2 cellular contexts compared by ENCODE assay signal in the genomic region with DNA sequence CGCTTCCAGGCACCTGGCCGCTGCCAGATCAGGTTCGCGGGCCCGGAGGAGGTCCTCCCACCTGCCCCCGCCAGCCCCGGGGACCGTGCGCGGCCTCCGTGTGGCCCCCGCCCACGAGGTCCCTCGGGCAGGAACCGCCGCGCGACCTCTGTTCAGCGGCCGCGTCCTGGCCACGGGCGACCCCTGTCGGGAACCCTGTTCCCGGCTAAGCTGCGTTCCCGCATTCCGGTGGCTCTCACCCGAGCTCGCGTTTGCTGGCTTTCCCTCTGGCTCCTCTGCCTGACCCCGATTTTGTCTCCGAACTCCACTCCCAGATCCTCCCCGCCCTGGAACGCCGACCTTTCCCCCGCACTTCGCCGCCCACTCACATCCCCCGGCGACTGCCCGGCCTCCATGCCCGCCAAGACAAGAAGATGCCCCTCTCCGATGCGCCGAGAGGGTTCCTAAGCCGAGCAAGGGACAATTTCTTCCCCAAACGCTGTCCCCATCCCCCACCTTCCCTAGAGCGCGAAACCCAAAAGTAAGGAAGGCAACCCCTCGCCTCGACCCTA.
TF ChIP-seq lines count a peak whose summit lies in the region.

No MANE protein-coding gene starts in this region.

TF ChIP-seq in HEK293, 187 proteins besides CTCF, POLR2A, EP300 and RAD21 (continued from another document and continues in another):
- TF ChIP-seq ZNF585B (tag by site-specific recombination; IDR thresholded peaks at IDR 0.05): no peak
- TF ChIP-seq ZNF302 (tag by site-specific recombination; IDR thresholded peaks at IDR 0.05; ENCODE audit: low read depth): no peak
- no peak for TF ChIP-seq ZNF777 (tag by site-specific recombination; IDR thresholded peaks at IDR 0.05; ENCODE audit: borderline replicate concordance)
- no peak for TF ChIP-seq ZNF221 (tag by site-specific recombination; IDR thresholded peaks at IDR 0.05; ENCODE audit: borderline replicate concordance)
- no peak for TF ChIP-seq ZIC2 (tag by site-specific recombination; IDR thresholded peaks at IDR 0.05)
- TF ChIP-seq ZNF433 (tag by site-specific recombination; IDR thresholded peaks at IDR 0.05; ENCODE audit: low read depth): no peak
- no peak for TF ChIP-seq ZNF140 (tag by site-specific recombination; IDR thresholded peaks at IDR 0.05)
- TF ChIP-seq ZNF670 (tag by site-specific recombination; IDR thresholded peaks at IDR 0.05; ENCODE audit: low read depth): no peak
- TF ChIP-seq ZEB2 (tag by site-specific recombination; IDR thresholded peaks at IDR 0.05): peak; percentile 66; the same call in 1 of the 2 replicates
- TF ChIP-seq ZNF654 (tag by site-specific recombination; IDR thresholded peaks at IDR 0.05; ENCODE audit: low read depth): peak; percentile 47
- no peak for TF ChIP-seq ZBTB21 (tag by site-specific recombination; IDR thresholded peaks at IDR 0.05)
- no peak for TF ChIP-seq ZNF791 (tag by site-specific recombination; IDR thresholded peaks at IDR 0.05)
- TF ChIP-seq GFI1B (tag by site-specific recombination; IDR thresholded peaks at IDR 0.05): peak; percentile 7; the same call in 1 of the 2 replicates
- no peak for TF ChIP-seq ZNF37A (tag by site-specific recombination; IDR thresholded peaks at IDR 0.05)
- peak; percentile 51; the same call in 1 of the 2 replicates for TF ChIP-seq TSHZ1 (tag by site-specific recombination; IDR thresholded peaks at IDR 0.05; ENCODE audit: borderline replicate concordance)
- TF ChIP-seq ZNF280D (tag by site-specific recombination; IDR thresholded peaks at IDR 0.05): 0 out of 2 replicates have a peak, but pooled peaks have one; percentile 34
- no peak for TF ChIP-seq ZFP41 (tag by site-specific recombination; IDR thresholded peaks at IDR 0.05; ENCODE audit: borderline replicate concordance)
- TF ChIP-seq, protein P1, sequence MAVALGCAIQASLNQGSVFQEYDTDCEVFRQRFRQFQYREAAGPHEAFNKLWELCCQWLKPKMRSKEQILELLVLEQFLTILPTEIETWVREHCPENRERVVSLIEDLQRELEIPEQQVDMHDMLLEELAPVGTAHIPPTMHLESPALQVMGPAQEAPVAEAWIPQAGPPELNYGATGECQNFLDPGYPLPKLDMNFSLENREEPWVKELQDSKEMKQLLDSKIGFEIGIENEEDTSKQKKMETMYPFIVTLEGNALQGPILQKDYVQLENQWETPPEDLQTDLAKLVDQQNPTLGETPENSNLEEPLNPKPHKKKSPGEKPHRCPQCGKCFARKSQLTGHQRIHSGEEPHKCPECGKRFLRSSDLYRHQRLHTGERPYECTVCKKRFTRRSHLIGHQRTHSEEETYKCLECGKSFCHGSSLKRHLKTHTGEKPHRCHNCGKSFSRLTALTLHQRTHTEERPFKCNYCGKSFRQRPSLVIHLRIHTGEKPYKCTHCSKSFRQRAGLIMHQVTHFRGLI (tag by site-specific recombination; IDR thresholded peaks at IDR 0.05): no peak
- TF ChIP-seq, protein P2, sequence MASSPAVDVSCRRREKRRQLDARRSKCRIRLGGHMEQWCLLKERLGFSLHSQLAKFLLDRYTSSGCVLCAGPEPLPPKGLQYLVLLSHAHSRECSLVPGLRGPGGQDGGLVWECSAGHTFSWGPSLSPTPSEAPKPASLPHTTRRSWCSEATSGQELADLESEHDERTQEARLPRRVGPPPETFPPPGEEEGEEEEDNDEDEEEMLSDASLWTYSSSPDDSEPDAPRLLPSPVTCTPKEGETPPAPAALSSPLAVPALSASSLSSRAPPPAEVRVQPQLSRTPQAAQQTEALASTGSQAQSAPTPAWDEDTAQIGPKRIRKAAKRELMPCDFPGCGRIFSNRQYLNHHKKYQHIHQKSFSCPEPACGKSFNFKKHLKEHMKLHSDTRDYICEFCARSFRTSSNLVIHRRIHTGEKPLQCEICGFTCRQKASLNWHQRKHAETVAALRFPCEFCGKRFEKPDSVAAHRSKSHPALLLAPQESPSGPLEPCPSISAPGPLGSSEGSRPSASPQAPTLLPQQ (tag by site-specific recombination; IDR thresholded peaks at IDR 0.05): peak; percentile 63

TF ChIP-seq in GM12878, 131 proteins besides CTCF, POLR2A, EP300 and RAD21 (continued from another document and continues in another):
- TF ChIP-seq, protein P3, sequence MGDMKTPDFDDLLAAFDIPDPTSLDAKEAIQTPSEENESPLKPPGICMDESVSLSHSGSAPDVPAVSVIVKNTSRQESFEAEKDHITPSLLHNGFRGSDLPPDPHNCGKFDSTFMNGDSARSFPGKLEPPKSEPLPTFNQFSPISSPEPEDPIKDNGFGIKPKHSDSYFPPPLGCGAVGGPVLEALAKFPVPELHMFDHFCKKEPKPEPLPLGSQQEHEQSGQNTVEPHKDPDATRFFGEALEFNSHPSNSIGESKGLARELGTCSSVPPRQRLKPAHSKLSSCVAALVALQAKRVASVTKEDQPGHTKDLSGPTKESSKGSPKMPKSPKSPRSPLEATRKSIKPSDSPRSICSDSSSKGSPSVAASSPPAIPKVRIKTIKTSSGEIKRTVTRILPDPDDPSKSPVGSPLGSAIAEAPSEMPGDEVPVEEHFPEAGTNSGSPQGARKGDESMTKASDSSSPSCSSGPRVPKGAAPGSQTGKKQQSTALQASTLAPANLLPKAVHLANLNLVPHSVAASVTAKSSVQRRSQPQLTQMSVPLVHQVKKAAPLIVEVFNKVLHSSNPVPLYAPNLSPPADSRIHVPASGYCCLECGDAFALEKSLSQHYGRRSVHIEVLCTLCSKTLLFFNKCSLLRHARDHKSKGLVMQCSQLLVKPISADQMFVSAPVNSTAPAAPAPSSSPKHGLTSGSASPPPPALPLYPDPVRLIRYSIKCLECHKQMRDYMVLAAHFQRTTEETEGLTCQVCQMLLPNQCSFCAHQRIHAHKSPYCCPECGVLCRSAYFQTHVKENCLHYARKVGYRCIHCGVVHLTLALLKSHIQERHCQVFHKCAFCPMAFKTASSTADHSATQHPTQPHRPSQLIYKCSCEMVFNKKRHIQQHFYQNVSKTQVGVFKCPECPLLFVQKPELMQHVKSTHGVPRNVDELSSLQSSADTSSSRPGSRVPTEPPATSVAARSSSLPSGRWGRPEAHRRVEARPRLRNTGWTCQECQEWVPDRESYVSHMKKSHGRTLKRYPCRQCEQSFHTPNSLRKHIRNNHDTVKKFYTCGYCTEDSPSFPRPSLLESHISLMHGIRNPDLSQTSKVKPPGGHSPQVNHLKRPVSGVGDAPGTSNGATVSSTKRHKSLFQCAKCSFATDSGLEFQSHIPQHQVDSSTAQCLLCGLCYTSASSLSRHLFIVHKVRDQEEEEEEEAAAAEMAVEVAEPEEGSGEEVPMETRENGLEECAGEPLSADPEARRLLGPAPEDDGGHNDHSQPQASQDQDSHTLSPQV (IDR thresholded peaks at IDR 0.05): no peak
- TF ChIP-seq YBX1 (IDR thresholded peaks at IDR 0.05): no peak
- TF ChIP-seq, protein P4, sequence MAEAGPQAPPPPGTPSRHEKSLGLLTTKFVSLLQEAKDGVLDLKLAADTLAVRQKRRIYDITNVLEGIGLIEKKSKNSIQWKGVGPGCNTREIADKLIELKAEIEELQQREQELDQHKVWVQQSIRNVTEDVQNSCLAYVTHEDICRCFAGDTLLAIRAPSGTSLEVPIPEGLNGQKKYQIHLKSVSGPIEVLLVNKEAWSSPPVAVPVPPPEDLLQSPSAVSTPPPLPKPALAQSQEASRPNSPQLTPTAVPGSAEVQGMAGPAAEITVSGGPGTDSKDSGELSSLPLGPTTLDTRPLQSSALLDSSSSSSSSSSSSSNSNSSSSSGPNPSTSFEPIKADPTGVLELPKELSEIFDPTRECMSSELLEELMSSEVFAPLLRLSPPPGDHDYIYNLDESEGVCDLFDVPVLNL (IDR thresholded peaks at IDR 0.05; ENCODE audit: low read depth, low read length): no peak
- no peak for TF ChIP-seq SREBF1 (IDR thresholded peaks at IDR 0.05; ENCODE audit: low read length)
- TF ChIP-seq SMC3 (IDR thresholded peaks at IDR 0.05; ENCODE audit: borderline replicate concordance, low read length): peak; percentile 42; the same call in 1 of the 2 replicates
- no peak for TF ChIP-seq ATF7 (IDR thresholded peaks at IDR 0.05; ENCODE audit: low read depth)
- TF ChIP-seq CREM (IDR thresholded peaks at IDR 0.05; ENCODE audit: low read depth): no peak
- no peak for TF ChIP-seq CEBPB (IDR thresholded peaks at IDR 0.05; ENCODE audit: borderline replicate concordance in 1 of 2, low read depth in 2 of 2, low read length in 2 of 2)
- TF ChIP-seq FOS (IDR thresholded peaks at IDR 0.05; ENCODE audit: borderline replicate concordance, extremely low read depth, insufficient read length): no peak
- TF ChIP-seq RFX5 (IDR thresholded peaks at IDR 0.05; ENCODE audit: low read depth, low read length): no peak
- TF ChIP-seq BCL11A (IDR thresholded peaks at IDR 0.05; ENCODE audit: low read depth, low read length): no peak
- peak; percentile 14 for TF ChIP-seq MEF2B (IDR thresholded peaks at IDR 0.05; ENCODE audit: partially characterized antibody, poor library complexity, severe bottlenecking)
- peak; percentile 37; the same call in 1 of the 2 replicates for TF ChIP-seq ZSCAN29 (IDR thresholded peaks at IDR 0.05)
- TF ChIP-seq NR2C2 (IDR thresholded peaks at IDR 0.05; ENCODE audit: borderline replicate concordance, control insufficient read depth, insufficient read length, low read depth): no peak
- TF ChIP-seq, protein P5, sequence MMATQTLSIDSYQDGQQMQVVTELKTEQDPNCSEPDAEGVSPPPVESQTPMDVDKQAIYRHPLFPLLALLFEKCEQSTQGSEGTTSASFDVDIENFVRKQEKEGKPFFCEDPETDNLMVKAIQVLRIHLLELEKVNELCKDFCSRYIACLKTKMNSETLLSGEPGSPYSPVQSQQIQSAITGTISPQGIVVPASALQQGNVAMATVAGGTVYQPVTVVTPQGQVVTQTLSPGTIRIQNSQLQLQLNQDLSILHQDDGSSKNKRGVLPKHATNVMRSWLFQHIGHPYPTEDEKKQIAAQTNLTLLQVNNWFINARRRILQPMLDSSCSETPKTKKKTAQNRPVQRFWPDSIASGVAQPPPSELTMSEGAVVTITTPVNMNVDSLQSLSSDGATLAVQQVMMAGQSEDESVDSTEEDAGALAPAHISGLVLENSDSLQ (IDR thresholded peaks at IDR 0.05): no peak
- TF ChIP-seq YY1 (IDR thresholded peaks at IDR 0.05; ENCODE audit: low read depth, low read length): peak; percentile 41; the same call in 1 of the 2 replicates
- no peak for TF ChIP-seq CBX5 (IDR thresholded peaks at IDR 0.05; ENCODE audit: low read depth)
- TF ChIP-seq ESRRA (IDR thresholded peaks at IDR 0.05; ENCODE audit: low read length): no peak
- no peak for TF ChIP-seq GABPA (IDR thresholded peaks at IDR 0.05; ENCODE audit: low read depth)
- TF ChIP-seq, protein P6, sequence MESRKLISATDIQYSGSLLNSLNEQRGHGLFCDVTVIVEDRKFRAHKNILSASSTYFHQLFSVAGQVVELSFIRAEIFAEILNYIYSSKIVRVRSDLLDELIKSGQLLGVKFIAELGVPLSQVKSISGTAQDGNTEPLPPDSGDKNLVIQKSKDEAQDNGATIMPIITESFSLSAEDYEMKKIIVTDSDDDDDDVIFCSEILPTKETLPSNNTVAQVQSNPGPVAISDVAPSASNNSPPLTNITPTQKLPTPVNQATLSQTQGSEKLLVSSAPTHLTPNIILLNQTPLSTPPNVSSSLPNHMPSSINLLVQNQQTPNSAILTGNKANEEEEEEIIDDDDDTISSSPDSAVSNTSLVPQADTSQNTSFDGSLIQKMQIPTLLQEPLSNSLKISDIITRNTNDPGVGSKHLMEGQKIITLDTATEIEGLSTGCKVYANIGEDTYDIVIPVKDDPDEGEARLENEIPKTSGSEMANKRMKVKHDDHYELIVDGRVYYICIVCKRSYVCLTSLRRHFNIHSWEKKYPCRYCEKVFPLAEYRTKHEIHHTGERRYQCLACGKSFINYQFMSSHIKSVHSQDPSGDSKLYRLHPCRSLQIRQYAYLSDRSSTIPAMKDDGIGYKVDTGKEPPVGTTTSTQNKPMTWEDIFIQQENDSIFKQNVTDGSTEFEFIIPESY (IDR thresholded peaks at IDR 0.05): no peak
- no peak for TF ChIP-seq ZBTB4 (CRISPR knock-in tag; IDR thresholded peaks at IDR 0.05)
- no peak for TF ChIP-seq ZNF274 (IDR thresholded peaks at IDR 0.05; ENCODE audit: insufficient read depth, insufficient read length)
- no peak for TF ChIP-seq ZBED1 (IDR thresholded peaks at IDR 0.05; ENCODE audit: borderline replicate concordance)
- peak in 1 of 2 experiments; percentile 85; a peak in 2 of 3 replicates for TF ChIP-seq EGR1 (IDR thresholded peaks at IDR 0.05; ENCODE audit: borderline replicate concordance in 1 of 2, low read depth in 2 of 2, low read length in 2 of 2)
- no peak for TF ChIP-seq TCF3 (IDR thresholded peaks at IDR 0.05; ENCODE audit: borderline replicate concordance, insufficient read depth, low read depth, low read length)
- TF ChIP-seq SUZ12 (IDR thresholded peaks at IDR 0.05; ENCODE audit: unreplicated experiment): no peak
- peak; percentile 60 for TF ChIP-seq HDAC6 (IDR thresholded peaks at IDR 0.05; ENCODE audit: unreplicated experiment)
- TF ChIP-seq JUND (IDR thresholded peaks at IDR 0.05; ENCODE audit: low read depth, low read length): no peak
- TF ChIP-seq NR2F1 (conservative IDR thresholded peaks at IDR 0.05): peak; percentile 88; the same call in 1 of the 2 replicates
- no peak for TF ChIP-seq CHD2 (IDR thresholded peaks at IDR 0.05; ENCODE audit: borderline replicate concordance, low read depth, low read length)
- TF ChIP-seq SIX5 (IDR thresholded peaks at IDR 0.05; ENCODE audit: low read depth, low read length, severe bottlenecking): no peak
- no peak for TF ChIP-seq NRF1 (conservative IDR thresholded peaks at IDR 0.05; ENCODE audit: low read depth, low read length)
- TF ChIP-seq POLR2AphosphoS5 (IDR thresholded peaks at IDR 0.05; ENCODE audit: low read length): no peak
- 0 out of 3 replicates have a peak, but pooled peaks have one; percentile 12 for TF ChIP-seq POU2F2 (IDR thresholded peaks at IDR 0.05; ENCODE audit: borderline replicate concordance, low read depth, low read length)
- no peak for TF ChIP-seq SMAD1 (IDR thresholded peaks at IDR 0.05; ENCODE audit: low read depth, partially characterized antibody)
- peak; percentile 55 for TF ChIP-seq GATAD2B (conservative IDR thresholded peaks at IDR 0.05; ENCODE audit: low read depth)
- TF ChIP-seq SMARCA5 (IDR thresholded peaks at IDR 0.05): peak; percentile 80
